In the genomic region with DNA sequence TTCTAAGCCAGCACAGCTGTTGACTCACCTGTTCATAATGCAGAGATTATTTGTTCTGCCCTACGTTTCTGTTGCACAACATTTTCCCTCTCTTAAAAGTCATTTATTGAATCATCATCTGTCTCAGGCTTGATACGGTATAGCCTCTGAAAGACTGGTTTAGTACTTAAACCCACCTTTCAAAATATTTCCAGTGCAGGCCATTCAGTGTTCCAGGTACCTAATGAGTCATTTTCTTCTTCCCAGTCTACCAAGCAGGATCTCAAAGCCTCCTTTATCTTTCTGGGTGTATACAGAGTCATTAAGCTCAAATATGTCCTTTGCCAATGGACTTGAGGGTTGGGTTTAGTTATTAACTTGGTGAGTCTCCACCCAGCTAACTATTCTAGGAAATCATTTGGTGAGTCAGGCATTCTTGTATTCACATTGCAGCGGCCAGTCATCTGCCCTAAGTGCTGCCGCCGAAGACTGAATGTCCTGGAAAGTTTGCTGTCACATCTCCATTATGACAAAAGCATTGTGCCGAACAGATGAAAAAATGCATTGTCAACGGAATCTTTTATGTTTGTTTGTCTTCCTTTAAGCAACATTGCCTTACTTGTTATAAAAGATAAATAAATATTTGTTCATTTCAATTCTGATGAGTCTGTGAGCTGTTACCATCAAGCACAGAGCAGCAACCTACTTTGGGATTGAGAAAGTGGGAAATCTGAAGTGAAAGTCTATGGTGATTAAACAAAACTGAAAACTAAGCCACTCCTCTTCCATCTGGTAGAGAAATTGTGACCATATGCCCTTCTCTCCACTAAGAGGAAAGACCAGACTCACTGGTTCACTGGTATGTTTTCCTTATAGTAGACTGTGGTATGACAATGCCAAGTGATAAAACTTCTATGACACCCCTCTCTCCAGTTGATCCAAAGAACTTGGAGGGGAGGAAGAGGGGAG, we compare ENCODE assay signal across 8 cellular contexts. TPM values are rescaled to one million over a fixed set of nuclear protein-coding genes. Genes with fewer than 3 reads are reported as not detected.
DNase-seq lines count a peak whose midpoint lies in the region; ATAC-seq and TF ChIP-seq lines count a peak whose summit lies in the region.

No MANE protein-coding gene starts in this region.

- H3K36me3 ChIP-seq in duodenal mucosa (ENCODE audit: control insufficient read depth in 1 of 2, insufficient read depth in 2 of 2, low read length in 2 of 2) (no peaks in the 10 kb centered on the region), mucosa of rectum (ENCODE audit: control insufficient read depth in 2 of 2, insufficient read depth in 2 of 2, low read length in 2 of 2) (no peaks in the 10 kb centered on the region)

- DNase-seq in Calu3 (peak; percentile 79), LNCaP clone FGC (ENCODE audit: low read depth) (peak; percentile 76), D341Med (ENCODE audit: low spot score) (no peak), NCI-H1436 treated with DMSO at 0.1 percent for 48 hours (lab: John Stamatoyannopoulos, UW) (no peak), GOT3 (lab: John Stamatoyannopoulos, UW) (no peak)

- H3K9me3 ChIP-seq in duodenal mucosa (ENCODE audit: control insufficient read depth in 1 of 2, low read length in 2 of 2) (no peaks in the 10 kb centered on the region), mucosa of rectum (ENCODE audit: control insufficient read depth in 2 of 2, low read length in 2 of 2) (no peaks in the 10 kb centered on the region)

- H3K9ac ChIP-seq in duodenal mucosa (ENCODE audit: low read depth in 1 of 2, low read length in 2 of 2) (peak overlapping the region in 1 of 2 donors; percentile 42), mucosa of rectum (ENCODE audit: low read depth in 1 of 2, low read length in 2 of 2) (peak overlapping the region; percentile 49 to 62)

- peaks cover 86% of the 10 kb centered on the region for H3K4me1 Mint-ChIP-seq in Calu3 (ENCODE audit: low read depth, unreplicated experiment)

- H3K27me3 ChIP-seq in duodenal mucosa (ENCODE audit: control insufficient read depth in 1 of 2, insufficient read depth in 2 of 2, low read length in 2 of 2) (no peaks in the 10 kb centered on the region), mucosa of rectum (ENCODE audit: control insufficient read depth in 2 of 2, insufficient read depth in 2 of 2, low read length in 2 of 2) (no peaks in the 10 kb centered on the region)

- ATAC-seq in GM19463 (IDR thresholded peaks at IDR 0.05; ENCODE audit: unreplicated experiment) = no peak

- H3K27ac ChIP-seq in duodenal mucosa (ENCODE audit: low read depth, low read length) (peak overlapping the region; percentile 38), mucosa of rectum (ENCODE audit: low read depth in 2 of 2, low read length in 2 of 2) (peak overlapping the region; percentile 89 to 93)

- H3K27ac Mint-ChIP-seq in Calu3 (ENCODE audit: unreplicated experiment) = peak overlapping the region; percentile 90

- peaks cover 2% of the 10 kb centered on the region for H3K9me3 Mint-ChIP-seq in Calu3 (ENCODE audit: low read depth, unreplicated experiment)

- H3K36me3 Mint-ChIP-seq in Calu3 (ENCODE audit: insufficient read depth, unreplicated experiment) = peaks cover 20% of the 10 kb centered on the region

- H3K4me3 Mint-ChIP-seq in Calu3 (ENCODE audit: low read depth, unreplicated experiment) = peak overlapping the region; percentile 63

- intact Hi-C loops in Calu3 (cut with micrococcal nuclease; ENCODE audit: unreplicated experiment) = loop anchor here (1.0 to 2.0 kb wide), 4 partner anchors 14 to 28 kb away; a partner anchor contains a TSS

- CTCF ChIA-PET in Calu3 (lab: Charles Lee) = interaction anchor here (0.7 to 2.1 kb wide), 12 partner anchors 11 to 178 kb away, joined by 3 to 32 read pairs (median 6); a partner anchor contains a TSS

- H3K4me3 ChIP-seq in LNCaP clone FGC (ENCODE audit: low read depth, low read length) = peak overlapping the region; percentile 27
- peak overlapping the region; percentile 1 to 42 for H3K4me3 ChIP-seq in duodenal mucosa (ENCODE audit: low read depth in 1 of 2, low read length in 2 of 2)
- peak overlapping the region; percentile 36 to 55 for H3K4me3 ChIP-seq in mucosa of rectum (ENCODE audit: low read length in 2 of 2)

- TSS peak; percentile 98 for BruUV-seq in Calu3 (replicated peaks; lab: Mats Ljungman, UMichigan)

- H3K4me1 ChIP-seq in duodenal mucosa (ENCODE audit: control insufficient read depth in 1 of 2, insufficient read depth in 2 of 2, low read length in 2 of 2) (peaks cover 20 to 41% of the 10 kb centered on the region in 2 donors), mucosa of rectum (ENCODE audit: control insufficient read depth in 2 of 2, insufficient read depth in 2 of 2, low read length in 2 of 2) (peaks cover 17 to 37% of the 10 kb centered on the region in 2 donors)

- TF ChIP-seq CTCF in Calu3 (IDR thresholded peaks at IDR 0.05; ENCODE audit: unreplicated experiment) = no peak
- no peak for TF ChIP-seq CTCF in LNCaP clone FGC (IDR thresholded peaks at IDR 0.05; ENCODE audit: control insufficient read depth, extremely low read depth, insufficient read depth)

- no peaks in the 10 kb centered on the region for H3K27me3 Mint-ChIP-seq in Calu3 (ENCODE audit: unreplicated experiment)

RNA-seq across cellular contexts. Expression of a gene that starts 14.3 kb away (rescaled TPM):
- total RNA-seq in Calu3 (2022) = 83.2 and 89.2 TPM in 2 replicates

Comparison
In these comparisons a context has a peak if more than half of its experiments do, and no peak if none do; other contexts are left out.
1. DNase-seq: peak in Calu3 (single experiment) and LNCaP clone FGC (single experiment); none in D341Med (single experiment), NCI-H1436 treated with DMSO at 0.1 percent for 48 hours (single experiment) and GOT3 (single experiment).
2. Peak in every context shown above with its lines, with median percentiles within 50 percentile points of each other: H3K4me3 ChIP-seq.